In genomic region chr4:52958232-52958631, GRCh38 we compare ENCODE assay signal across 1 cellular context.
TF ChIP-seq lines count a peak whose summit lies in the region.

No MANE protein-coding gene starts in this region.

TF ChIP-seq in WTC11, 78 proteins besides CTCF, POLR2A, EP300 and RAD21 (continued from another document):
- TF ChIP-seq ATF6 (CRISPR knock-in tag; IDR thresholded peaks at IDR 0.05), result no peak
TF ChIP-seq in WTC11: peak in this region for 0.
